ENCODE assay signal across 10 cellular contexts in the genomic region with DNA sequence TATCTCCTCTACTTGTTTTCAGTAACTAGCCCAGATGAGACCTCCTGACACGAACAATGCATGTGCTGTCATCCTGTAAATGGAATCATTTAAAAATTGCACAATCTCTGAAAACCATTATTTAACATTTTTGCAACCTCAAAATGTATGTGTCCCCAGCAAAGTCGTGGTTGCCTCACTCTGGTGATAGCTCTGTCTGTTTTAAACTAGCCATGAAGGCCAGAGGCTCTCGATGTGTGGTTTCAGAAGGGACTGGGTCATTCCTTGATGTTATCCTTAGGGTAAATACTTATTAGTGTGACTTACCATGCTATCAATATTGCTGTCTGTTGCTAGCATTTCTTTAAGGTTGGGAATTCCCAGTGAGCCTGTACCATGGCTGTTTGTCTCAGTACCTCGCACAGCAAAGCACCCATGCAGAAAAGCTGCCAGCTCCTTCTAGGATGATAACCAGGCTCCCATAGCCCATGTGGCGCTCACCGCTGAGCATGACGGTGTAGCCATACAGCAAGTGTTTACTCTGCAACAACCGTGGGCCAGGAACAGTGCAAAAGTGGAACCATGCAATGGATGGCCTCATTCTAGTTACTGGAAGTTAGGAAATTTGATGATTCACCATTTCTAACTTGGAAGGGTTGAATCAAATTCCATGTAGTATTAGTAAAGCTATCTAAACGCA. TPM values are rescaled to one million over a fixed set of nuclear protein-coding genes. Genes with fewer than 3 reads are reported as not detected.
DNase-seq lines count a peak whose midpoint lies in the region; ATAC-seq and TF ChIP-seq lines count a peak whose summit lies in the region.
"Had no signal": no experiment of that assay in that cellular context is flagged by ENCODE, and none has a peak within 500 bp of the region (broad histone marks: within the 10 kb centered on the region; RNA-seq: fewer than 3 reads in every experiment).

No MANE protein-coding gene starts in this region.

- no peaks in the 10 kb centered on the region for H3K9me3 Mint-ChIP-seq in nephron
- H3K9me3 Mint-ChIP-seq: activated naive CD4-positive, alpha-beta T cell treated with anti-CD3 and anti-CD28 coated beads, Interleukin-2, amount 50 U/mL, for 24 hours had no signal

- H3K36me3 ChIP-seq in gastrocnemius medialis = peaks cover 0 to 2% of the 10 kb centered on the region in 2 donors

- H3K27me3 ChIP-seq in gastrocnemius medialis = no peaks in the 10 kb centered on the region

- in situ Hi-C loops in gastrocnemius medialis (cut with MboI; ENCODE audit: low sequenced_read_pairs in 4 of 4) = loop anchor here in 1 of 4 donors (10.0 kb wide), 1 partner anchor 49 kb away; no protein-coding TSS in a partner anchor

- peaks cover 6% of the 10 kb centered on the region for H3K36me3 Mint-ChIP-seq in nephron (ENCODE audit: low read depth)

- TF ChIP-seq CTCF in nephron (IDR thresholded peaks at IDR 0.05; ENCODE audit: unreplicated experiment in 3 of 3) (no peak), gastrocnemius medialis (IDR thresholded peaks at IDR 0.05 in 4 of 5, conservative IDR thresholded peaks at IDR 0.05 in 1 of 5) (no peak)

- peak; percentile 35 to 40 for DNase-seq in AML-193 (lab: John Stamatoyannopoulos, UW)
- DNase-seq in gastrocnemius medialis = no peak
- no peak for DNase-seq in hippocampal formation (lab: John Stamatoyannopoulos, UW)
- DNase-seq in NCI-H1092 (lab: John Stamatoyannopoulos, UW) = no peak

- peak overlapping the region in 1 of 4 donors; percentile 8 for H3K27ac ChIP-seq in gastrocnemius medialis

- H3K4me3 ChIP-seq in gastrocnemius medialis = no peak overlapping the region

- no peaks in the 10 kb centered on the region for H3K9me3 ChIP-seq in gastrocnemius medialis

- ATAC-seq in esophagus mucosa (peak; percentile 63), gastrocnemius medialis (no peak), GM21526 (IDR thresholded peaks at IDR 0.05; ENCODE audit: low FRiP score, unreplicated experiment) (no peak)
- ATAC-seq: HCT116 had no signal

- peaks cover 45% of the 10 kb centered on the region for H3K4me1 Mint-ChIP-seq in nephron

- peak overlapping the region; percentile 65 to 89 (median 71) for H3K27ac Mint-ChIP-seq in nephron

- peak overlapping the region in 2 of 3 experiments; percentile 59 to 67 for H3K4me3 Mint-ChIP-seq in nephron
- H3K4me3 Mint-ChIP-seq: activated naive CD4-positive, alpha-beta T cell treated with anti-CD3 and anti-CD28 coated beads, Interleukin-2, amount 50 U/mL, for 24 hours had no signal

- H3K27me3 Mint-ChIP-seq in nephron (ENCODE audit: low read depth) = no peaks in the 10 kb centered on the region
- H3K27me3 Mint-ChIP-seq: activated naive CD4-positive, alpha-beta T cell treated with anti-CD3 and anti-CD28 coated beads, Interleukin-2, amount 50 U/mL, for 24 hours had no signal

- H3K4me1 ChIP-seq in gastrocnemius medialis = peaks cover 16 to 22% of the 10 kb centered on the region in 2 donors

- intact Hi-C loops in gastrocnemius medialis (cut with DNase I; ENCODE audit: low total_unique reads) = no loop called here

- TF ChIP-seq POLR2A in gastrocnemius medialis (IDR thresholded peaks at IDR 0.05) = no peak

TF ChIP-seq in PFSK-1, 5 proteins besides CTCF, POLR2A, EP300 and RAD21:
- peak; percentile 87 for TF ChIP-seq FOXP2 (optimal IDR thresholded peaks at IDR 0.05; ENCODE audit: borderline replicate concordance, extremely low read depth, extremely low read length, insufficient read depth)
- no peak for TF ChIP-seq SIN3A (IDR thresholded peaks at IDR 0.05; ENCODE audit: borderline replicate concordance, insufficient read depth, low read length)

RNA-seq across cellular contexts. Expression of a gene that starts 2.9 kb away (rescaled TPM):
- polyA plus RNA-seq in PFSK-1 (2012; ENCODE audit: insufficient read length, low read depth) = 53.3 TPM
- total RNA-seq in esophagus mucosa (15.9 TPM), gastrocnemius medialis (10 to 100 TPM; 16.6 to 30.0 (median 21.8) TPM)

RNA-seq across cellular contexts. Expression of a gene that starts 15.7 kb away (rescaled TPM):
- 15.1 TPM for polyA plus RNA-seq in PFSK-1 (2012; ENCODE audit: insufficient read length, low read depth)
- total RNA-seq in esophagus mucosa (13.6 TPM), gastrocnemius medialis (10 to 100 TPM in 3 of 4 donors, 1 to 10 TPM in 1; 4.5 to 44.2 (median 16.4) TPM)

Comparison
In these comparisons a context has a peak if more than half of its experiments do, and no peak if none do; other contexts are left out.
1. DNase-seq: peak in AML-193 (2 of 2); none in gastrocnemius medialis (0 of 2), hippocampal formation (0 of 2) and NCI-H1092 (single experiment).